8 cellular contexts compared by ENCODE assay signal in the genomic region with DNA sequence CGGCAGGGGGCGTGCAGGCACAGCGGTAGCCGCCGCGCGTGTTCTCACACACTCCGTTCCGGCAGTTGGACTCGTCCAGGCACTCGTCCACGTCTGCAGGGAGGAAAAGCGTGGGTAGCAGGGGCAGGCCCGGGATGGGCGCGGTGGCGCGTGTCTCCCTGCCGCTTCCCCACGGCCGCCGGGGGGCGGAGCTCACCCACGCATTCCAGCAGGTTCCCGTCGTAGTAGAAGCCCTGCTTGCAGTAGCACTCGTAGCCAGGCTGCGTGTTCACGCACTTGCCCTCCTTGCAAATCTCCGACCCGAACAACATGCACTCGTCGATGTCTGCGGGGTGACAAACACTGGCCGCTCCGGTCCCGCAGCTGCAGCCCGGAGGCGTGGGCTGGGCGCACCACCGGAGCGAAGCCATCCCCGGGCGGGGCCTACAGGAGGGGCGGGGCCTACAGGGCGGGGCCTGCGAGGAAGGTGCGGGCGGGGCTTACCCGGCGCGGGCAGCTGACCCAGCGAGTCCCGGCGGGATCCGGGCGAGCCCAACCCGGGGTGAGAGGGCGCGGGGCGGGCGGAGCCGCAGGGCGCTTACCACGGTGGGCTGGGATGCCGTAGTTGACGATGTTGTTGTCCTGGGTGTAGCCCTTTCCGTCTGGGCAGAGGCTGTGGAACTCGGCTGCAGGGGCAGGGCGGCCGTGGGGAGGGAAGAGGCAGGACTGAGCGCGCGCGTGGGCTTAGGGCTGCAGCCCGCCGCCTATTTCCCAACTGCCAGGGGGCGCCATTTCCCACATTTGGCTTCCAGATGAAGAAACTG. TPM values are rescaled to one million over a fixed set of nuclear protein-coding genes. Genes with fewer than 3 reads are reported as not detected.
DNase-seq lines count a peak whose midpoint lies in the region; ATAC-seq and TF ChIP-seq lines count a peak whose summit lies in the region.

No MANE protein-coding gene starts in this region.

- H3K27me3 ChIP-seq in CD8-positive, alpha-beta T cell (ENCODE audit: insufficient read depth, low read length), result no peaks in the 10 kb centered on the region

- peak; percentile 85 for ATAC-seq in CD8-positive, alpha-beta T cell
- ATAC-seq in GM19372 (IDR thresholded peaks at IDR 0.05; ENCODE audit: low read depth, unreplicated experiment), result peak; percentile 65
- peak; percentile 27 for ATAC-seq in HG03469 (IDR thresholded peaks at IDR 0.05; ENCODE audit: unreplicated experiment)
- ATAC-seq in esophagus mucosa, result peak; percentile 89

- peak; percentile 62 for TF ChIP-seq CTCF in CD8-positive, alpha-beta T cell (IDR thresholded peaks at IDR 0.05)

- peak overlapping the region; percentile 77 for H3K4me3 ChIP-seq in CD8-positive, alpha-beta T cell (ENCODE audit: low read depth, low read length)

- H3K9me3 ChIP-seq in CD8-positive, alpha-beta T cell (ENCODE audit: low read length), result no peaks in the 10 kb centered on the region

- peaks cover 19% of the 10 kb centered on the region for H3K4me1 Mint-ChIP-seq in CD8-positive, alpha-beta T cell (ENCODE audit: low read depth)
- H3K4me1 Mint-ChIP-seq in activated T-cell treated with anti-CD3 and anti-CD28 coated beads, Interleukin-2, amount 50 U/mL, for 24 hours (ENCODE audit: low read depth), result peaks cover 35% of the 10 kb centered on the region

- H3K36me3 ChIP-seq in CD8-positive, alpha-beta T cell (ENCODE audit: insufficient read depth, low read length), result no peaks in the 10 kb centered on the region

- peak; percentile 78 to 93 (median 88) for DNase-seq in CD8-positive, alpha-beta T cell
- peak; percentile 95 for DNase-seq in OCI-M1 (lab: John Stamatoyannopoulos, UW)
- peak; percentile 93 for DNase-seq in activated T-cell treated with anti-CD3 and anti-CD28 coated beads, Interleukin-2, amount 50 U/mL, for 24 hours
- peak; percentile 89 for DNase-seq in myocyte (ENCODE audit: low read depth)
- DNase-seq in stimulated activated CD8-positive, alpha-beta memory T cell treated with anti-CD3 and anti-CD28 coated beads, Interleukin-7, amount 100 ng/mL, for 48 hours (ENCODE audit: extremely low read depth in 1 of 2, low read depth in 1 of 2), result peak; percentile 71 to 77

- peak overlapping the region; percentile 86 for H3K4me3 Mint-ChIP-seq in CD8-positive, alpha-beta T cell
- H3K4me3 Mint-ChIP-seq in activated T-cell treated with anti-CD3 and anti-CD28 coated beads, Interleukin-2, amount 50 U/mL, for 24 hours, result peak overlapping the region; percentile 80

- peaks cover 36% of the 10 kb centered on the region for H3K36me3 Mint-ChIP-seq in CD8-positive, alpha-beta T cell
- H3K36me3 Mint-ChIP-seq in activated T-cell treated with anti-CD3 and anti-CD28 coated beads, Interleukin-2, amount 50 U/mL, for 24 hours (ENCODE audit: low read depth), result peaks cover 51% of the 10 kb centered on the region

- intact Hi-C loops in CD8-positive, alpha-beta T cell (cut with DNase I, micrococcal nuclease), result loop anchor here (1.0 to 10.0 kb wide), 9 partner anchors 12 to 244 kb away; a partner anchor contains a TSS

- no peaks in the 10 kb centered on the region for H3K9me3 Mint-ChIP-seq in CD8-positive, alpha-beta T cell
- H3K9me3 Mint-ChIP-seq in activated T-cell treated with anti-CD3 and anti-CD28 coated beads, Interleukin-2, amount 50 U/mL, for 24 hours, result no peaks in the 10 kb centered on the region

- no peaks in the 10 kb centered on the region for H3K27me3 Mint-ChIP-seq in CD8-positive, alpha-beta T cell (ENCODE audit: low read depth)
- H3K27me3 Mint-ChIP-seq in activated T-cell treated with anti-CD3 and anti-CD28 coated beads, Interleukin-2, amount 50 U/mL, for 24 hours, result no peaks in the 10 kb centered on the region

- H3K27ac Mint-ChIP-seq in CD8-positive, alpha-beta T cell, result peak overlapping the region; percentile 71
- peak overlapping the region; percentile 93 for H3K27ac Mint-ChIP-seq in activated T-cell treated with anti-CD3 and anti-CD28 coated beads, Interleukin-2, amount 50 U/mL, for 24 hours

- POLR2A ChIA-PET in CD8-positive, alpha-beta T cell (lab: Charles Lee), result interaction anchor here (0.8 to 4.2 kb wide), 20 partner anchors 8 to 207 kb away, joined by 3 to 50 read pairs (median 5); a partner anchor contains a TSS

- H3K27ac ChIP-seq in CD8-positive, alpha-beta T cell (ENCODE audit: low read depth, low read length), result peak overlapping the region; percentile 53

- CTCF ChIA-PET in CD8-positive, alpha-beta T cell (lab: Charles Lee), result interaction anchor here (0.6 to 6.3 kb wide), 36 partner anchors 8 to 512 kb away, joined by 3 to 139 read pairs (median 6); a partner anchor contains a TSS

- H3K4me1 ChIP-seq in CD8-positive, alpha-beta T cell (ENCODE audit: insufficient read depth, low read length), result peaks cover 15% of the 10 kb centered on the region

RNA-seq across cellular contexts. Expression of a gene that starts 15.6 kb away (rescaled TPM):
- total RNA-seq in CD8-positive, alpha-beta T cell, result 10 to 100 TPM; 55.8 to 60.4 TPM
- total RNA-seq in esophagus mucosa (36.7 TPM), myocyte (84.4 and 128 TPM in 2 replicates)
- polyA plus RNA-seq in myocyte (2012), result 94.5 TPM

RNA-seq across cellular contexts. Expression of a gene that starts 17.7 kb away (rescaled TPM):
- total RNA-seq in CD8-positive, alpha-beta T cell, result 100 to 1,000 TPM; 231 to 246 TPM
- total RNA-seq in esophagus mucosa (20.9 TPM), myocyte (26.4 and 27.5 TPM in 2 replicates)
- polyA plus RNA-seq in myocyte (2012), result 15.2 TPM

RNA-seq across cellular contexts. Expression of a gene that starts 29.8 kb away (rescaled TPM):
- 10 to 100 TPM; 35.6 to 41.4 TPM for total RNA-seq in CD8-positive, alpha-beta T cell
- 31.8 TPM for total RNA-seq in esophagus mucosa
- total RNA-seq in myocyte, result 41.4 and 42.4 TPM in 2 replicates
- polyA plus RNA-seq in myocyte (2012), result 73.1 TPM

RNA-seq across cellular contexts. Expression of a gene that starts 31.8 kb away (rescaled TPM):
- total RNA-seq in CD8-positive, alpha-beta T cell, result 10 to 100 TPM; 20.6 to 20.8 TPM
- total RNA-seq in esophagus mucosa (25.9 TPM), myocyte (91.7 and 116 TPM in 2 replicates)
- polyA plus RNA-seq in myocyte (2012), result 62.1 TPM

RNA-seq across cellular contexts. Expression of a gene that starts 35.4 kb away (rescaled TPM):
- total RNA-seq in CD8-positive, alpha-beta T cell, result 10 to 100 TPM; 64.7 to 65.1 TPM
- total RNA-seq in esophagus mucosa, result 52.6 TPM
- 591 and 791 TPM in 2 replicates for total RNA-seq in myocyte
- 145 TPM for polyA plus RNA-seq in myocyte (2012)

Comparison
In these comparisons a context has a peak if more than half of its experiments do, and no peak if none do; other contexts are left out.
1. Peak in every context shown above with its lines: DNase-seq, ATAC-seq, H3K4me3 ChIP-seq and H3K27ac ChIP-seq.
2. ATAC-seq: peak in every context shown above with its lines; median percentile 89 in esophagus mucosa; 85 in CD8-positive, alpha-beta T cell; 65 in GM19372; 27 in HG03469.